Comparison of ENCODE assay signal across 15 cellular contexts in genomic region chr16:56635441-56635967, GRCh38. TPM values are rescaled to one million over a fixed set of nuclear protein-coding genes. Genes with fewer than 3 reads are reported as not detected.
A peak's percentile ranks its signal among the peaks of the same experiment; 100 is the strongest.
DNase-seq lines count a peak whose midpoint lies in the region; ATAC-seq, FAIRE-seq and TF ChIP-seq lines count a peak whose summit lies in the region.
"Had no signal": no experiment of that assay in that cellular context is flagged by ENCODE, and none has a peak within 500 bp of the region (broad histone marks: within the 10 kb centered on the region; RNA-seq: fewer than 3 reads in every experiment).

No MANE protein-coding gene starts in this region.

- no peak for TF ChIP-seq POLR2A in endothelial cell of umbilical vein (IDR thresholded peaks at IDR 0.05; ENCODE audit: low read depth, low read length)

- H3K27me3 ChIP-seq in endothelial cell of umbilical vein (ENCODE audit: control insufficient read depth in 2 of 2, insufficient read depth in 2 of 2, low read length in 2 of 2) (peaks cover 34 to 39% of the 10 kb centered on the region in 2 experiments), rectal smooth muscle tissue (ENCODE audit: control insufficient read depth, insufficient read depth, low read length) (peaks cover 37% of the 10 kb centered on the region)

- intact Hi-C loops in endothelial cell of umbilical vein (cut with micrococcal nuclease) (loop anchor here (2.0 kb wide), 1 partner anchor 23 kb away; no protein-coding TSS in a partner anchor), natural killer cell (cut with micrococcal nuclease) (no loop called here)

- H3K27ac Mint-ChIP-seq in T-helper 1 cell treated with Interleukin-12 subunit alpha and Interleukin-12 subunit beta and Interleukin-4 antibody, amounts not matched to agents 30 μg/mL and 1 μg/mL, for 36 hours: no peak overlapping the region
- H3K27ac Mint-ChIP-seq in natural killer cell: no peak overlapping the region

- no peaks in the 10 kb centered on the region for H3K9me3 ChIP-seq in endothelial cell of umbilical vein (replicated peaks; ENCODE audit: control insufficient read depth, insufficient read depth, low read length)
- H3K9me3 ChIP-seq: MG63, transverse colon had no signal

- H3K4me2 ChIP-seq in endothelial cell of umbilical vein (ENCODE audit: insufficient read depth, low read length): peak overlapping the region; percentile 72

- H3K36me3 Mint-ChIP-seq in T-helper 1 cell treated with Interleukin-12 subunit alpha and Interleukin-12 subunit beta and Interleukin-4 antibody, amounts not matched to agents 30 μg/mL and 1 μg/mL, for 36 hours (ENCODE audit: low read depth): peaks cover 6% of the 10 kb centered on the region
- no peaks in the 10 kb centered on the region for H3K36me3 Mint-ChIP-seq in natural killer cell

- dilution Hi-C loops in endothelial cell of umbilical vein (cut with MboI; ENCODE audit: extremely low pct_ligation_motif_present, low sequenced_read_pairs): no loop called here

- peaks cover 22% of the 10 kb centered on the region for H3K4me1 Mint-ChIP-seq in T-helper 1 cell treated with Interleukin-12 subunit alpha and Interleukin-12 subunit beta and Interleukin-4 antibody, amounts not matched to agents 30 μg/mL and 1 μg/mL, for 36 hours (ENCODE audit: low read depth)
- peaks cover 11 to 15% of the 10 kb centered on the region in 2 donors for H3K4me1 Mint-ChIP-seq in natural killer cell

- CTCF ChIA-PET in endothelial cell of umbilical vein (lab: Charles Lee): interaction anchor here (0.7 kb wide), 1 partner anchor 32 kb away, joined by 3 read pairs; no protein-coding TSS in a partner anchor

- no peaks in the 10 kb centered on the region for H4K20me1 ChIP-seq in endothelial cell of umbilical vein (replicated peaks; ENCODE audit: control insufficient read depth, extremely low read depth, insufficient read depth, low read length)

- DNase-seq in T-helper 1 cell (no peak), RPMI8226 (peak; percentile 38), endothelial cell of umbilical vein (ENCODE audit: low read depth, low spot score) (no peak), medulla oblongata (ENCODE audit: extremely low spot score) (no peak), natural killer cell (no peak)
- DNase-seq: 8988T, Calu3, hypothalamus, MG63, OCI-M1, transverse colon had no signal

- no peaks in the 10 kb centered on the region for H3K9me1 ChIP-seq in endothelial cell of umbilical vein (replicated peaks; ENCODE audit: control insufficient read depth, extremely low read depth, insufficient read depth, low read length)

- peak overlapping the region; percentile 46 for H3K4me3 Mint-ChIP-seq in T-helper 1 cell treated with Interleukin-12 subunit alpha and Interleukin-12 subunit beta and Interleukin-4 antibody, amounts not matched to agents 30 μg/mL and 1 μg/mL, for 36 hours
- H3K4me3 Mint-ChIP-seq in natural killer cell: no peak overlapping the region

- H2AFZ ChIP-seq in endothelial cell of umbilical vein (ENCODE audit: low read depth, low read length): peak overlapping the region; percentile 83

- H3K4me1 ChIP-seq in endothelial cell of umbilical vein (ENCODE audit: control insufficient read depth, extremely low read depth, insufficient read depth, low read length): peaks cover 19% of the 10 kb centered on the region
- no peaks in the 10 kb centered on the region for H3K4me1 ChIP-seq in rectal smooth muscle tissue (ENCODE audit: control insufficient read depth, insufficient read depth, low read length)

- peaks cover 93% of the 10 kb centered on the region for H3K27me3 Mint-ChIP-seq in T-helper 1 cell treated with Interleukin-12 subunit alpha and Interleukin-12 subunit beta and Interleukin-4 antibody, amounts not matched to agents 30 μg/mL and 1 μg/mL, for 36 hours (ENCODE audit: low read depth)
- peaks cover 76 to 77% of the 10 kb centered on the region in 2 donors for H3K27me3 Mint-ChIP-seq in natural killer cell (ENCODE audit: low read depth in 2 of 2)

- TF ChIP-seq CTCF in endothelial cell of umbilical vein (IDR thresholded peaks at IDR 0.05; ENCODE audit: extremely low read depth in 1 of 2, insufficient read depth in 1 of 2, low read depth in 1 of 2, low read length in 2 of 2): no peak
- TF ChIP-seq CTCF in natural killer cell (IDR thresholded peaks at IDR 0.05): no peak

- no TSS peak for BruUV-seq in endothelial cell of umbilical vein (replicated peaks; lab: Mats Ljungman, UMichigan)

- H3K4me3 ChIP-seq in endothelial cell of umbilical vein (replicated peaks in 1 of 3; ENCODE audit: insufficient read depth in 1 of 3, low read depth in 1 of 3, low read length in 3 of 3) (peak overlapping the region in 1 of 3 experiments; percentile 21), rectal smooth muscle tissue (ENCODE audit: low read length) (peak overlapping the region; percentile 16)
- H3K4me3 ChIP-seq: MG63 had no signal

- no peaks in the 10 kb centered on the region for H3K79me2 ChIP-seq in endothelial cell of umbilical vein (ENCODE audit: control insufficient read depth, insufficient read depth, low read length)

- POLR2A ChIA-PET in endothelial cell of umbilical vein (lab: Charles Lee): interaction anchor here (2.1 kb wide), 1 partner anchor 10 kb away, joined by 6 read pairs; the partner anchor contains the start of gene MT1E

- no peak for ATAC-seq in HG03135 (IDR thresholded peaks at IDR 0.05; ENCODE audit: unreplicated experiment)
- no peak for ATAC-seq in natural killer cell

- FAIRE-seq in endothelial cell of umbilical vein (lab: Jason Lieb, UNC): no peak

- H3K9me3 Mint-ChIP-seq in T-helper 1 cell treated with Interleukin-12 subunit alpha and Interleukin-12 subunit beta and Interleukin-4 antibody, amounts not matched to agents 30 μg/mL and 1 μg/mL, for 36 hours: no peaks in the 10 kb centered on the region
- H3K9me3 Mint-ChIP-seq in natural killer cell: no peaks in the 10 kb centered on the region

- H3K27ac ChIP-seq in endothelial cell of umbilical vein (ENCODE audit: insufficient read depth, low read depth, low read length) (no peak overlapping the region), rectal smooth muscle tissue (ENCODE audit: low read depth, low read length) (no peak overlapping the region)
- H3K27ac ChIP-seq: transverse colon had no signal

- H3K9ac ChIP-seq in endothelial cell of umbilical vein (replicated peaks; ENCODE audit: extremely low read depth, insufficient read depth, low read length) (no peak overlapping the region), rectal smooth muscle tissue (ENCODE audit: low read length) (no peak overlapping the region)

- H3K36me3 ChIP-seq in endothelial cell of umbilical vein (ENCODE audit: control insufficient read depth in 2 of 2, extremely low read depth in 1 of 2, insufficient read depth in 2 of 2, low read length in 2 of 2) (no peaks in the 10 kb centered on the region), rectal smooth muscle tissue (ENCODE audit: control insufficient read depth, insufficient read depth, low read length) (no peaks in the 10 kb centered on the region)
- H3K36me3 ChIP-seq: MG63, transverse colon had no signal

RNA-seq across cellular contexts. Expression of gene MT1A, which starts 3.0 kb away (rescaled TPM):
- total RNA-seq in endothelial cell of umbilical vein: 5.4 and 8.4 TPM in 2 replicates
- polyA plus RNA-seq in endothelial cell of umbilical vein: 2.3 and 6.5 TPM in 2 replicates
- polyA plus RNA-seq in endothelial cell of umbilical vein (2011; cell fraction: cytosol; rRNA removed): 8.9 and 15.6 TPM in 2 replicates
- 3.3 and 3.7 TPM in 2 replicates for polyA plus RNA-seq in endothelial cell of umbilical vein (2011; cell fraction: nucleus; rRNA removed)
- polyA plus RNA-seq in endothelial cell of umbilical vein (2012): 22.0 and 29.7 TPM in 2 replicates
- polyA minus RNA-seq in endothelial cell of umbilical vein: 3.8 TPM in 1 of 2 replicates, not detected in the other
- not detected for polyA minus RNA-seq in endothelial cell of umbilical vein (2011; cell fraction: cytosol; rRNA and poly(A)+ RNA removed)
- not detected in 2 replicates for polyA minus RNA-seq in endothelial cell of umbilical vein (2011; cell fraction: nucleus; rRNA and poly(A)+ RNA removed)
- not detected for total RNA-seq in natural killer cell
- total RNA-seq: Calu3 had no signal

RNA-seq across cellular contexts. Expression of gene MT1M, which starts 3.0 kb away (rescaled TPM):
- total RNA-seq in endothelial cell of umbilical vein (1.8 and 4.6 TPM in 2 replicates), natural killer cell (not detected)
- polyA plus RNA-seq in endothelial cell of umbilical vein: 4.1 and 4.3 TPM in 2 replicates
- polyA plus RNA-seq in endothelial cell of umbilical vein (2011; cell fraction: cytosol; rRNA removed): 5.6 and 6.0 TPM in 2 replicates
- polyA plus RNA-seq in endothelial cell of umbilical vein (2011; cell fraction: nucleus; rRNA removed): 0.65 and 1.5 TPM in 2 replicates
- polyA plus RNA-seq in endothelial cell of umbilical vein (2012): 2.2 and 3.2 TPM in 2 replicates
- 1.4 and 1.7 TPM in 2 replicates for polyA minus RNA-seq in endothelial cell of umbilical vein
- not detected for polyA minus RNA-seq in endothelial cell of umbilical vein (2011; cell fraction: cytosol; rRNA and poly(A)+ RNA removed)
- polyA minus RNA-seq in endothelial cell of umbilical vein (2011; cell fraction: nucleus; rRNA and poly(A)+ RNA removed): 0.58 TPM in 1 of 2 replicates, not detected in the other
- total RNA-seq: Calu3 had no signal

RNA-seq across cellular contexts. Expression of gene MT1E, which starts 9.9 kb away (rescaled TPM):
- total RNA-seq in endothelial cell of umbilical vein: 201 and 346 TPM in 2 replicates
- polyA plus RNA-seq in endothelial cell of umbilical vein: 186 and 208 TPM in 2 replicates
- polyA plus RNA-seq in endothelial cell of umbilical vein (2011; cell fraction: cytosol; rRNA removed): 545 and 811 TPM in 2 replicates
- 176 and 197 TPM in 2 replicates for polyA plus RNA-seq in endothelial cell of umbilical vein (2011; cell fraction: nucleus; rRNA removed)
- polyA plus RNA-seq in endothelial cell of umbilical vein (2012): 497 and 663 TPM in 2 replicates
- polyA minus RNA-seq in endothelial cell of umbilical vein: 45.8 and 61.2 TPM in 2 replicates
- 46.4 TPM for polyA minus RNA-seq in endothelial cell of umbilical vein (2011; cell fraction: cytosol; rRNA and poly(A)+ RNA removed)
- polyA minus RNA-seq in endothelial cell of umbilical vein (2011; cell fraction: nucleus; rRNA and poly(A)+ RNA removed): 17.6 and 21.5 TPM in 2 replicates
- 1 to 10 TPM in 1 of 3 donors, under 1 TPM in 1, not detected in 1; 0.40 to 3.2 TPM for total RNA-seq in natural killer cell
- total RNA-seq: Calu3 had no signal

RNA-seq across cellular contexts. Expression of gene MT1B, which starts 16.2 kb away (rescaled TPM):
- total RNA-seq in endothelial cell of umbilical vein (not detected in 2 replicates), natural killer cell (not detected)
- not detected in 2 replicates for polyA plus RNA-seq in endothelial cell of umbilical vein
- not detected in 2 replicates for polyA plus RNA-seq in endothelial cell of umbilical vein (2011; cell fraction: cytosol; rRNA removed)
- not detected in 2 replicates for polyA plus RNA-seq in endothelial cell of umbilical vein (2011; cell fraction: nucleus; rRNA removed)
- polyA plus RNA-seq in endothelial cell of umbilical vein (2012): not detected in 2 replicates
- not detected in 2 replicates for polyA minus RNA-seq in endothelial cell of umbilical vein
- polyA minus RNA-seq in endothelial cell of umbilical vein (2011; cell fraction: cytosol; rRNA and poly(A)+ RNA removed): not detected
- polyA minus RNA-seq in endothelial cell of umbilical vein (2011; cell fraction: nucleus; rRNA and poly(A)+ RNA removed): not detected in 2 replicates
- total RNA-seq: Calu3, renal cortical epithelial cell, transverse colon had no signal

RNA-seq across cellular contexts. Expression of gene MT1F, which starts 22.3 kb away (rescaled TPM):
- total RNA-seq in endothelial cell of umbilical vein (1.4 and 2.6 TPM in 2 replicates), natural killer cell (1 to 10 TPM; 3.8 to 8.0 (median 5.4) TPM)
- polyA plus RNA-seq in endothelial cell of umbilical vein: 2.2 and 2.3 TPM in 2 replicates
- 2.6 and 3.1 TPM in 2 replicates for polyA plus RNA-seq in endothelial cell of umbilical vein (2011; cell fraction: cytosol; rRNA removed)
- 0.59 and 1.3 TPM in 2 replicates for polyA plus RNA-seq in endothelial cell of umbilical vein (2011; cell fraction: nucleus; rRNA removed)
- polyA plus RNA-seq in endothelial cell of umbilical vein (2012): 0.52 and 1.4 TPM in 2 replicates
- polyA minus RNA-seq in endothelial cell of umbilical vein: 0.53 and 1.3 TPM in 2 replicates
- polyA minus RNA-seq in endothelial cell of umbilical vein (2011; cell fraction: cytosol; rRNA and poly(A)+ RNA removed): not detected
- polyA minus RNA-seq in endothelial cell of umbilical vein (2011; cell fraction: nucleus; rRNA and poly(A)+ RNA removed): 1.1 TPM in 1 of 2 replicates, not detected in the other

Comparison
In these comparisons a context has a peak if more than half of its experiments do, and no peak if none do; other contexts are left out.
1. RNA of gene MT1E, which starts 9.9 kb away (total RNA-seq): 201 to 346 TPM in endothelial cell of umbilical vein; 0.40 to 3.2 TPM in natural killer cell; every median in the first group is over 10 times any median in the second.